ENCODE assay signal across 1 cellular context in genomic region chr9:13266172-13266571, GRCh38.
TF ChIP-seq lines count a peak whose summit lies in the region.

No MANE protein-coding gene starts in this region.

TF ChIP-seq in HepG2, 621 proteins besides CTCF, POLR2A, EP300 and RAD21:
- TF ChIP-seq FOXA3 (CRISPR knock-in tag; IDR thresholded peaks at IDR 0.05) (no peak), FOSL2 (CRISPR knock-in tag; IDR thresholded peaks at IDR 0.05) (no peak), ZNF256 (CRISPR knock-in tag; conservative IDR thresholded peaks at IDR 0.05) (no peak), ZNF768 (CRISPR knock-in tag; IDR thresholded peaks at IDR 0.05) (no peak), GABPB1 (CRISPR knock-in tag; IDR thresholded peaks at IDR 0.05) (no peak), ZNF431 (CRISPR knock-in tag; IDR thresholded peaks at IDR 0.05; ENCODE audit: borderline replicate concordance, low read depth) (no peak), RFX1 (IDR thresholded peaks at IDR 0.05) (no peak), ATF1 (CRISPR knock-in tag; IDR thresholded peaks at IDR 0.05) (no peak), RARG (CRISPR knock-in tag; IDR thresholded peaks at IDR 0.05; ENCODE audit: low read depth) (no peak), TCF12 (IDR thresholded peaks at IDR 0.05) (no peak), TCF12 (CRISPR knock-in tag; IDR thresholded peaks at IDR 0.05) (no peak)
- TF ChIP-seq, protein P1, sequence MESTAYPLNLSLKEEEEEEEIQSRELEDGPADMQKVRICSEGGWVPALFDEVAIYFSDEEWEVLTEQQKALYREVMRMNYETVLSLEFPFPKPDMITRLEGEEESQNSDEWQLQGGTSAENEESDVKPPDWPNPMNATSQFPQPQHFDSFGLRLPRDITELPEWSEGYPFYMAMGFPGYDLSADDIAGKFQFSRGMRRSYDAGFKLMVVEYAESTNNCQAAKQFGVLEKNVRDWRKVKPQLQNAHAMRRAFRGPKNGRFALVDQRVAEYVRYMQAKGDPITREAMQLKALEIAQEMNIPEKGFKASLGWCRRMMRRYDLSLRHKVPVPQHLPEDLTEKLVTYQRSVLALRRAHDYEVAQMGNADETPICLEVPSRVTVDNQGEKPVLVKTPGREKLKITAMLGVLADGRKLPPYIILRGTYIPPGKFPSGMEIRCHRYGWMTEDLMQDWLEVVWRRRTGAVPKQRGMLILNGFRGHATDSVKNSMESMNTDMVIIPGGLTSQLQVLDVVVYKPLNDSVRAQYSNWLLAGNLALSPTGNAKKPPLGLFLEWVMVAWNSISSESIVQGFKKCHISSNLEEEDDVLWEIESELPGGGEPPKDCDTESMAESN (CRISPR knock-in tag; conservative IDR thresholded peaks at IDR 0.05) = no peak
- TF ChIP-seq, protein P2, sequence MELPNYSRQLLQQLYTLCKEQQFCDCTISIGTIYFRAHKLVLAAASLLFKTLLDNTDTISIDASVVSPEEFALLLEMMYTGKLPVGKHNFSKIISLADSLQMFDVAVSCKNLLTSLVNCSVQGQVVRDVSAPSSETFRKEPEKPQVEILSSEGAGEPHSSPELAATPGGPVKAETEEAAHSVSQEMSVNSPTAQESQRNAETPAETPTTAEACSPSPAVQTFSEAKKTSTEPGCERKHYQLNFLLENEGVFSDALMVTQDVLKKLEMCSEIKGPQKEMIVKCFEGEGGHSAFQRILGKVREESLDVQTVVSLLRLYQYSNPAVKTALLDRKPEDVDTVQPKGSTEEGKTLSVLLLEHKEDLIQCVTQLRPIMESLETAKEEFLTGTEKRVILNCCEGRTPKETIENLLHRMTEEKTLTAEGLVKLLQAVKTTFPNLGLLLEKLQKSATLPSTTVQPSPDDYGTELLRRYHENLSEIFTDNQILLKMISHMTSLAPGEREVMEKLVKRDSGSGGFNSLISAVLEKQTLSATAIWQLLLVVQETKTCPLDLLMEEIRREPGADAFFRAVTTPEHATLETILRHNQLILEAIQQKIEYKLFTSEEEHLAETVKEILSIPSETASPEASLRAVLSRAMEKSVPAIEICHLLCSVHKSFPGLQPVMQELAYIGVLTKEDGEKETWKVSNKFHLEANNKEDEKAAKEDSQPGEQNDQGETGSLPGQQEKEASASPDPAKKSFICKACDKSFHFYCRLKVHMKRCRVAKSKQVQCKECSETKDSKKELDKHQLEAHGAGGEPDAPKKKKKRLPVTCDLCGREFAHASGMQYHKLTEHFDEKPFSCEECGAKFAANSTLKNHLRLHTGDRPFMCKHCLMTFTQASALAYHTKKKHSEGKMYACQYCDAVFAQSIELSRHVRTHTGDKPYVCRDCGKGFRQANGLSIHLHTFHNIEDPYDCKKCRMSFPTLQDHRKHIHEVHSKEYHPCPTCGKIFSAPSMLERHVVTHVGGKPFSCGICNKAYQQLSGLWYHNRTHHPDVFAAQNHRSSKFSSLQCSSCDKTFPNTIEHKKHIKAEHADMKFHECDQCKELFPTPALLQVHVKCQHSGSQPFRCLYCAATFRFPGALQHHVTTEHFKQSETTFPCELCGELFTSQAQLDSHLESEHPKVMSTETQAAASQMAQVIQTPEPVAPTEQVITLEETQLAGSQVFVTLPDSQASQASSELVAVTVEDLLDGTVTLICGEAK (IDR thresholded peaks at IDR 0.05) = no peak
- TF ChIP-seq, protein P2 (CRISPR knock-in tag; IDR thresholded peaks at IDR 0.05) = no peak
- TF ChIP-seq, protein P3, sequence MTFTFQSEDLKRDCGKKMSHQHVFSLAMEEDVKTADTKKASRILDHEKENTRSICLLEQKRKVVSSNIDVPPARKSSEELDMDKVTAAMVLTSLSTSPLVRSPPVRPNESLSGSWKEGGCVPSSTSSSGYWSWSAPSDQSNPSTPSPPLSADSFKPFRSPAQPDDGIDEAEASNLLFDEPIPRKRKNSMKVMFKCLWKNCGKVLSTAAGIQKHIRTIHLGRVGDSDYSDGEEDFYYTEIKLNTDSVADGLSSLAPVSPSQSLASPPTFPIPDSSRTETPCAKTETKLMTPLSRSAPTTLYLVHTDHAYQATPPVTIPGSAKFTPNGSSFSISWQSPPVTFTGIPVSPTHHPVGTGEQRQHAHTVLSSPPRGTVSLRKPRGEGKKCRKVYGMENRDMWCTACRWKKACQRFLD (CRISPR knock-in tag; IDR thresholded peaks at IDR 0.05; ENCODE audit: borderline replicate concordance) = no peak
